Comparison of ENCODE assay signal across 10 cellular contexts in the genomic region with DNA sequence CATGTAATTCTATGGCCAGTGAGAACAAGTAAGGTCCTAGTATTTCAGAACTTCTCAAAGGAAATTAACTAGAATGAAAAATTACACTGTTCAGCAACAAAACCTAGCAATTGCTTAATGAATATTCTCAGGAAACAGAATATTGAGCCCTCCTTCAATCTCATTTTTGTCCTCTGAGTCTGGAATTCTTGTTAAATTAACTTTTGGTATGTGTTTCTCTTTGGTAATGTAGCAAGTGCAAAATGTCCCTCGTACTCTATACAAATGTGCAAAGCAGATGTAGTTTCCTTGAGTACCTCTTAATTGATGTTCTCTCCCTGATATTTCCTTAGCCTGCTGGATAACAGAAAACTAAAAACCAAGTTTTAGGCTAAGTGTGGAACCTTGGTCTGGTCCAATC.
"Had no signal": no experiment of that assay in that cellular context is flagged by ENCODE, and none has a peak within 500 bp of the region (broad histone marks: within the 10 kb centered on the region; RNA-seq: fewer than 3 reads in every experiment).

No MANE protein-coding gene starts in this region.

- H3K4me3 ChIP-seq: coronary artery had no signal

- H3K27ac Mint-ChIP-seq: activated CD8-positive, alpha-beta T cell treated with anti-CD3 and anti-CD28 coated beads for 36 hours had no signal

- H3K9me3 Mint-ChIP-seq: activated CD8-positive, alpha-beta T cell treated with anti-CD3 and anti-CD28 coated beads for 36 hours; naive thymus-derived CD8-positive, alpha-beta T cell had no signal

- H3K27ac ChIP-seq: coronary artery, WERI-Rb-1 had no signal

- DNase-seq: activated CD4-positive, alpha-beta T cell treated with anti-CD3 and anti-CD28 coated beads for 4 hours; activated CD8-positive, alpha-beta memory T cell treated with anti-CD3 and anti-CD28 coated beads, Interleukin-2, amount 50 U/mL, for 4 hours; activated CD8-positive, alpha-beta T cell treated with anti-CD3 and anti-CD28 coated beads for 36 hours; caudate nucleus; effector CD8-positive, alpha-beta T cell; naive thymus-derived CD8-positive, alpha-beta T cell; stimulated activated CD4-positive, alpha-beta T cell treated with anti-CD3 and anti-CD28 coated beads, Interleukin-2, amount 100 ng/mL, for 48 hours; stimulated activated naive CD8-positive, alpha-beta T cell treated with anti-CD3 and anti-CD28 coated beads, Interleukin-15, Interleukin-2, amounts not matched to agents 100 U/mL and 50 U/mL, for 24 hours; WERI-Rb-1 had no signal

- ATAC-seq: activated CD8-positive, alpha-beta T cell treated with anti-CD3 and anti-CD28 coated beads for 36 hours; naive thymus-derived CD8-positive, alpha-beta T cell; stimulated activated naive CD8-positive, alpha-beta T cell treated with anti-CD3 and anti-CD28 coated beads, Interleukin-15, Interleukin-2, amounts not matched to agents 100 U/mL and 50 U/mL, for 24 hours had no signal

- H3K4me3 Mint-ChIP-seq: activated CD8-positive, alpha-beta T cell treated with anti-CD3 and anti-CD28 coated beads for 36 hours; naive thymus-derived CD8-positive, alpha-beta T cell had no signal

- H3K36me3 ChIP-seq: WERI-Rb-1 had no signal
